In genomic region chr14:80278293-80279037, GRCh38 we compare ENCODE assay signal across 20 cellular contexts.
DNase-seq lines count a peak whose midpoint lies in the region; ATAC-seq, FAIRE-seq and TF ChIP-seq lines count a peak whose summit lies in the region.
"Had no signal": no experiment of that assay in that cellular context is flagged by ENCODE, and none has a peak within 500 bp of the region (broad histone marks: within the 10 kb centered on the region; RNA-seq: fewer than 3 reads in every experiment).

No MANE protein-coding gene starts in this region.

- H3K4me1 ChIP-seq in left ventricle myocardium inferior (no peaks in the 10 kb centered on the region), left lung (no peaks in the 10 kb centered on the region)

- TF ChIP-seq CTCF in left ventricle myocardium inferior (IDR thresholded peaks at IDR 0.05; ENCODE audit: borderline replicate concordance): no peak
- no peak for TF ChIP-seq CTCF in retinal pigment epithelial cell (conservative IDR thresholded peaks at IDR 0.05; ENCODE audit: low read depth, low read length)
- TF ChIP-seq CTCF in left lung (IDR thresholded peaks at IDR 0.05): no peak

- intact Hi-C loops in left ventricle myocardium inferior (cut with micrococcal nuclease): no loop called here
- intact Hi-C loops in left lung (cut with DNase I): no loop called here

- DNase-seq in EH (ENCODE audit: low read depth): peak; percentile 55
- peak; percentile 33 for DNase-seq in left ventricle myocardium inferior
- peak; percentile 59 for DNase-seq in retinal pigment epithelial cell (ENCODE audit: low read depth)
- DNase-seq in activated naive CD4-positive, alpha-beta T cell treated with Interleukin-2 at 50 U/mL for 16 hours: no peak
- DNase-seq in activated gamma-delta T cell (lab: John Stamatoyannopoulos, UW): no peak
- DNase-seq in left lung: no peak
- DNase-seq in NCI-H2227 treated with DMSO at 0.1 percent for 48 hours (lab: John Stamatoyannopoulos, UW): no peak
- DNase-seq: activated CD4-positive, CD25-positive, alpha-beta regulatory T cell treated with anti-CD3 and anti-CD28 coated beads, Interleukin-2, amount 50 U/mL, for 72 hours; activated CD8-positive, alpha-beta memory T cell treated with anti-CD3 and anti-CD28 coated beads, Interleukin-2, amount 50 U/mL, for 48 hours; activated naive CD4-positive, alpha-beta T cell; H7; MM.1S; natural killer cell; NCI-H1930; NCI-H524; stimulated activated naive CD8-positive, alpha-beta T cell treated with anti-CD3 and anti-CD28 coated beads, Interleukin-15, amount 100 ng/mL, for 72 hours had no signal

- ATAC-seq in left lung: no peak
- ATAC-seq: esophagus mucosa; natural killer cell; stimulated activated naive CD8-positive, alpha-beta T cell treated with anti-CD3 and anti-CD28 coated beads, Interleukin-15, amount 100 ng/mL, for 72 hours had no signal

- H3K9me3 ChIP-seq in left ventricle myocardium inferior (replicated peaks): peaks cover 6% of the 10 kb centered on the region
- H3K9me3 ChIP-seq in left lung: no peaks in the 10 kb centered on the region
- H3K9me3 ChIP-seq: vagina had no signal

- H3K36me3 ChIP-seq in left ventricle myocardium inferior: no peaks in the 10 kb centered on the region
- no peaks in the 10 kb centered on the region for H3K36me3 ChIP-seq in left lung
- H3K36me3 ChIP-seq: vagina had no signal

- H3K27me3 ChIP-seq in left ventricle myocardium inferior (ENCODE audit: low read depth) (no peaks in the 10 kb centered on the region), left lung (no peaks in the 10 kb centered on the region)
- H3K27me3 ChIP-seq: vagina had no signal

- no peak overlapping the region for H3K4me3 ChIP-seq in left ventricle myocardium inferior
- no peak overlapping the region for H3K4me3 ChIP-seq in retinal pigment epithelial cell (ENCODE audit: low read length)
- no peak overlapping the region for H3K4me3 ChIP-seq in left lung
- H3K4me3 ChIP-seq: lung, vagina had no signal

- H3K27ac ChIP-seq in left ventricle myocardium inferior (replicated peaks) (peak overlapping the region; percentile 67), left lung (no peak overlapping the region)

- FAIRE-seq in endometrium (lab: Jason Lieb, UNC): peak; percentile 18

Comparison
In these comparisons a context has a peak if more than half of its experiments do, and no peak if none do; other contexts are left out.
1. DNase-seq: peak in EH (single experiment), left ventricle myocardium inferior (single experiment) and retinal pigment epithelial cell (single experiment); none in activated naive CD4-positive, alpha-beta T cell treated with Interleukin-2 at 50 U/mL for 16 hours (single experiment), activated gamma-delta T cell (single experiment), left lung (0 of 2) and NCI-H2227 treated with DMSO at 0.1 percent for 48 hours (single experiment).